17 cellular contexts compared by ENCODE assay signal in the genomic region with DNA sequence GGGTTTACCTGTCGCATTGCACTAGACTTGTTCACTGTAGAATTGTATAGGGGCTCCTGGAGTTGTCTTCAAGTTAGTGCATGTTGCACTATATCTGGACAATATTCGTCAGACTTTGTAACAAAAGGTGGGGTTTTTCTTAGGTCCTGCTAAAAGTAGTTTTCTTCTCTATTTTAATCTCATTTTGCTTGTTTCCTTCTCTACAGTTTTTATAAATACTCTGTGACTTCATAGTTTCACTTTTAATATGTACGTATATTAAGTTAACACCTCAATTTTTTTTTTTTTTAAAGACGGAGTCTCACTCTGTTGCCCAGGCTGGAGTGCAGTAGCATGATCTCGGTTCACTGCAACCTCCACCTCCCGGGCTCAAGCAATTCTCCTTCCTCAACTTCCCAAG. TPM values are rescaled to one million over a fixed set of nuclear protein-coding genes. Genes with fewer than 3 reads are reported as not detected.
DNase-seq lines count a peak whose midpoint lies in the region; ATAC-seq, FAIRE-seq and TF ChIP-seq lines count a peak whose summit lies in the region.
"Had no signal": no experiment of that assay in that cellular context is flagged by ENCODE, and none has a peak within 500 bp of the region (broad histone marks: within the 10 kb centered on the region; RNA-seq: fewer than 3 reads in every experiment).

No MANE protein-coding gene starts in this region.

- peaks cover 13% of the 10 kb centered on the region in 2 donors for H3K4me1 Mint-ChIP-seq in immature natural killer cell
- H3K4me1 Mint-ChIP-seq: endodermal cell had no signal

- ATAC-seq in GM18867 (IDR thresholded peaks at IDR 0.05; ENCODE audit: unreplicated experiment) (peak; percentile 69), HG03060 (IDR thresholded peaks at IDR 0.05; ENCODE audit: low read depth, unreplicated experiment) (peak; percentile 67)

- H3K4me3 Mint-ChIP-seq in immature natural killer cell, result peak overlapping the region; percentile 62 to 87 (median 72)
- H3K4me3 Mint-ChIP-seq: endodermal cell had no signal

- FAIRE-seq in RCC 7860 (lab: Jason Lieb, UNC), result no peak
- FAIRE-seq: H54 had no signal

- H3K27ac Mint-ChIP-seq in immature natural killer cell, result peak overlapping the region; percentile 72 to 98 (median 89)
- H3K27ac Mint-ChIP-seq: endodermal cell had no signal

- DNase-seq in GM12865 (ENCODE audit: low read depth) (peak; percentile 44), immature natural killer cell (peak; percentile 45 to 55 (median 45)), RCC 7860 (ENCODE audit: low spot score) (no peak), T-helper 9 cell (no peak)
- no peak for DNase-seq in activated CD4-positive, alpha-beta T cell treated with anti-CD3 and anti-CD28 coated beads for 48 hours
- DNase-seq: endodermal cell; hypothalamus; KBM-7; midbrain; SHP77; sigmoid colon; stimulated activated CD4-positive, alpha-beta T cell treated with anti-CD3 and anti-CD28 coated beads, Interleukin-2, amount 100 ng/mL, for 24 hours; testis had no signal

- H3K4me3 ChIP-seq in GM12865 (ENCODE audit: low read depth, low read length), result peak overlapping the region; percentile 24; the same call in 1 of the 2 replicates
- H3K4me3 ChIP-seq: BLaER1 treated with 17β-estradiol and CSF1 and Interleukin-3, amounts not matched to agents 10 nM and 100 nM; sigmoid colon; testis had no signal

- TF ChIP-seq CTCF in GM12865 (IDR thresholded peaks at IDR 0.05; ENCODE audit: insufficient read depth, low read depth, low read length, missing control alignments), result no peak

- no peaks in the 10 kb centered on the region for H3K36me3 Mint-ChIP-seq in immature natural killer cell

- H3K27me3 Mint-ChIP-seq in immature natural killer cell (ENCODE audit: low read depth in 3 of 3), result no peaks in the 10 kb centered on the region

- H3K9me3 Mint-ChIP-seq in immature natural killer cell, result no peaks in the 10 kb centered on the region

RNA-seq across cellular contexts. Expression of a gene that starts 26.5 kb away (rescaled TPM):
- polyA plus RNA-seq in immature natural killer cell, result 100 to 1,000 TPM; 194 to 275 (median 239) TPM

RNA-seq across cellular contexts. Expression of a gene that starts 26.5 kb away (rescaled TPM):
- polyA plus RNA-seq in immature natural killer cell, result 1 to 10 TPM in 2 of 3 donors, under 1 TPM in 1; 0.81 to 2.8 (median 1.9) TPM

Comparison
In these comparisons a context has a peak if more than half of its experiments do, and no peak if none do; other contexts are left out.
1. DNase-seq: peak in GM12865 (single experiment) and immature natural killer cell (3 of 3); none in RCC 7860 (single experiment), activated CD4-positive, alpha-beta T cell treated with anti-CD3 and anti-CD28 coated beads for 48 hours (single experiment) and T-helper 9 cell (single experiment).